20 cellular contexts compared by ENCODE assay signal in genomic region chr7:132141109-132141508, GRCh38.
DNase-seq lines count a peak whose midpoint lies in the region; ATAC-seq and TF ChIP-seq lines count a peak whose summit lies in the region.
"Had no signal": no experiment of that assay in that cellular context is flagged by ENCODE, and none has a peak within 500 bp of the region (broad histone marks: within the 10 kb centered on the region; RNA-seq: fewer than 3 reads in every experiment).

No MANE protein-coding gene starts in this region.

- POLR2A ChIA-PET in PC-3 (lab: Charles Lee; ENCODE audit: unreplicated experiment): no interaction called here

- no peak overlapping the region for H2BK15ac ChIP-seq in mesendoderm (replicated peaks; ENCODE audit: low read depth)

- no peaks in the 10 kb centered on the region for H3K9me3 ChIP-seq in osteoblast (ENCODE audit: low read depth, low read length)
- H3K9me3 ChIP-seq in PC-3 (ENCODE audit: low read length): no peaks in the 10 kb centered on the region

- H3K27ac ChIP-seq in osteoblast (ENCODE audit: low read depth, low read length): no peak overlapping the region
- H3K27ac ChIP-seq in PC-3 (ENCODE audit: low read length): no peak overlapping the region
- no peak overlapping the region for H3K27ac ChIP-seq in mesendoderm (ENCODE audit: low read depth, low read length)
- H3K27ac ChIP-seq: RWPE1 had no signal

- H2BK5ac ChIP-seq in mesendoderm (ENCODE audit: low read length): no peak overlapping the region

- H2AFZ ChIP-seq in osteoblast (ENCODE audit: low read length): peak overlapping the region; percentile 69
- no peak overlapping the region for H2AFZ ChIP-seq in PC-3 (ENCODE audit: low read length)

- H4K20me1 ChIP-seq in osteoblast (ENCODE audit: insufficient read depth, low read length) (no peaks in the 10 kb centered on the region), PC-3 (ENCODE audit: low read length) (no peaks in the 10 kb centered on the region)

- intact Hi-C loops in PC-3 (cut with micrococcal nuclease): no loop called here

- WGBS in mesendoderm (ENCODE audit: extremely low coverage, insufficient coverage, low lambda C conversion rate): no CpG with 5 or more reads among the region's 3 CpGs

- no peaks in the 10 kb centered on the region for H3K27me3 ChIP-seq in osteoblast (ENCODE audit: insufficient read depth, low read length)
- no peaks in the 10 kb centered on the region for H3K27me3 ChIP-seq in PC-3 (ENCODE audit: low read length)
- H3K27me3 ChIP-seq in mesendoderm (ENCODE audit: insufficient read depth, low read length, poor library complexity): no peaks in the 10 kb centered on the region

- no peak for TF ChIP-seq CTCF in osteoblast (IDR thresholded peaks at IDR 0.05; ENCODE audit: extremely low read depth, low read depth, low read length)
- no peak for TF ChIP-seq CTCF in PC-3 (conservative IDR thresholded peaks at IDR 0.05; ENCODE audit: low read depth, low read length)

- H3F3A ChIP-seq in PC-3 (ENCODE audit: low read length, unreplicated experiment): no peaks in the 10 kb centered on the region

- H3K4me2 ChIP-seq in osteoblast (ENCODE audit: insufficient read depth, low read length) (no peak overlapping the region), PC-3 (ENCODE audit: low read length) (no peak overlapping the region), mesendoderm (ENCODE audit: low read length) (no peak overlapping the region)

- ATAC-seq in PC-3: no peak
- no peak for ATAC-seq in HG02840 (IDR thresholded peaks at IDR 0.05; ENCODE audit: low FRiP score, unreplicated experiment)
- ATAC-seq: activated CD8-positive, alpha-beta memory T cell treated with anti-CD3 and anti-CD28 coated beads, Interleukin-2, amount 10 ng/mL, durations not matched to agents 7 days and 5 days had no signal

- no TSS peak for BruUV-seq in PC-3 (replicated peaks; lab: Mats Ljungman, UMichigan)

- H4K8ac ChIP-seq in mesendoderm (ENCODE audit: low read depth, low read length): no peak overlapping the region

- H3K79me2 ChIP-seq in osteoblast (ENCODE audit: insufficient read depth, low read length): no peaks in the 10 kb centered on the region
- no peaks in the 10 kb centered on the region for H3K79me2 ChIP-seq in PC-3 (ENCODE audit: low read length)
- H3K79me2 ChIP-seq in mesendoderm (ENCODE audit: control insufficient read depth, insufficient read depth, low read length): no peaks in the 10 kb centered on the region

- H3K4ac ChIP-seq in mesendoderm (ENCODE audit: low read depth, low read length): no peak overlapping the region

- CTCF ChIA-PET in PC-3 (lab: Charles Lee): no interaction called here

- no peak overlapping the region for H3K18ac ChIP-seq in mesendoderm (ENCODE audit: low read length)

- H3K56ac ChIP-seq in mesendoderm (ENCODE audit: low read length): no peak overlapping the region

- peaks cover 6% of the 10 kb centered on the region for H3K4me1 ChIP-seq in osteoblast (ENCODE audit: insufficient read depth, low read length)
- H3K4me1 ChIP-seq in PC-3 (ENCODE audit: insufficient read depth, low read length): peaks cover 21% of the 10 kb centered on the region
- peaks cover 9% of the 10 kb centered on the region for H3K4me1 ChIP-seq in mesendoderm (ENCODE audit: control insufficient read depth, low read depth, low read length)

- H3K23ac ChIP-seq in mesendoderm (ENCODE audit: low read length): no peak overlapping the region

- no peak overlapping the region for H2AK5ac ChIP-seq in mesendoderm (ENCODE audit: low read length)

- H3K36me3 ChIP-seq in osteoblast (ENCODE audit: insufficient read depth, low read length): no peaks in the 10 kb centered on the region
- H3K36me3 ChIP-seq in PC-3 (ENCODE audit: low read depth, low read length): no peaks in the 10 kb centered on the region
- no peaks in the 10 kb centered on the region for H3K36me3 ChIP-seq in mesendoderm (ENCODE audit: control insufficient read depth, insufficient read depth, low read length)

- no peaks in the 10 kb centered on the region for H3K79me1 ChIP-seq in mesendoderm (ENCODE audit: low read length)

- no peak overlapping the region for H3K4me3 ChIP-seq in osteoblast (ENCODE audit: insufficient read depth, low read length)
- no peak overlapping the region for H3K4me3 ChIP-seq in PC-3 (ENCODE audit: low read length)
- no peak overlapping the region for H3K4me3 ChIP-seq in mesendoderm (ENCODE audit: low read length)

- peak; percentile 79 for DNase-seq in AG20443 (ENCODE audit: low spot score)
- peak; percentile 85 for DNase-seq in NCI-H446 treated with DMSO at 0.1 percent for 48 hours (lab: John Stamatoyannopoulos, UW)
- peak; percentile 67 for DNase-seq in dedifferentiated amniotic fluid mesenchymal stem cell (ENCODE audit: extremely low spot score)
- peak; percentile 86 for DNase-seq in osteoblast (ENCODE audit: insufficient read length, low spot score, missing footprints)
- no peak for DNase-seq in PC-3
- no peak for DNase-seq in NCI-H1105 treated with DMSO at 0.1 percent for 48 hours (lab: John Stamatoyannopoulos, UW)
- DNase-seq in mesendoderm: no peak
- DNase-seq: activated CD4-positive, alpha-beta T cell treated with anti-CD3 and anti-CD28 coated beads for 4 hours; activated CD8-positive, alpha-beta memory T cell treated with anti-CD3 and anti-CD28 coated beads, Interleukin-2, amount 10 ng/mL, durations not matched to agents 7 days and 5 days; activated naive CD8-positive, alpha-beta T cell treated with anti-CD3 and anti-CD28 coated beads for 36 hours; effector CD4-positive, alpha-beta T cell; KG1; kidney glomerular epithelial cell; NCI-H1092; NCI-H2081; NCI-H510A; stimulated activated CD8-positive, alpha-beta memory T cell treated with anti-CD3 and anti-CD28 coated beads, Interleukin-4, amount 100 ng/mL, for 48 hours; SW 1271 had no signal

- no peak overlapping the region for H4K5ac ChIP-seq in mesendoderm (ENCODE audit: low read length)

- H3K9me2 ChIP-seq in PC-3 (replicated peaks; ENCODE audit: low read length): no peaks in the 10 kb centered on the region

- H3K9ac ChIP-seq in PC-3 (ENCODE audit: low read length) (no peak overlapping the region), mesendoderm (ENCODE audit: low read length) (no peak overlapping the region)

- no peak overlapping the region for H2BK120ac ChIP-seq in mesendoderm (ENCODE audit: low read depth, low read length)

Comparison
In these comparisons a context has a peak if more than half of its experiments do, and no peak if none do; other contexts are left out.
1. DNase-seq: peak in AG20443 (single experiment), NCI-H446 treated with DMSO at 0.1 percent for 48 hours (single experiment), dedifferentiated amniotic fluid mesenchymal stem cell (single experiment) and osteoblast (single experiment); none in PC-3 (single experiment), NCI-H1105 treated with DMSO at 0.1 percent for 48 hours (single experiment) and mesendoderm (single experiment).